8 cellular contexts compared by ENCODE assay signal in genomic region chrX:24465524-24465850, GRCh38. TPM values are rescaled to one million over a fixed set of nuclear protein-coding genes. Genes with fewer than 3 reads are reported as not detected.
DNase-seq lines count a peak whose midpoint lies in the region; ATAC-seq and TF ChIP-seq lines count a peak whose summit lies in the region.

No MANE protein-coding gene starts in this region.

- peaks cover 36% of the 10 kb centered on the region for H3K4me1 ChIP-seq in CD8-positive, alpha-beta T cell (ENCODE audit: insufficient read depth, low read length)
- H3K4me1 ChIP-seq in esophagus muscularis mucosa, result peaks cover 5 to 35% (median 32%) of the 10 kb centered on the region in 4 donors
- H3K4me1 ChIP-seq in rectal smooth muscle tissue (ENCODE audit: control insufficient read depth, insufficient read depth, low read length), result no peaks in the 10 kb centered on the region

- H3K36me3 ChIP-seq in CD8-positive, alpha-beta T cell (ENCODE audit: insufficient read depth, low read length), result no peaks in the 10 kb centered on the region
- H3K36me3 ChIP-seq in SU-DHL-6 (ENCODE audit: low read length) (no peaks in the 10 kb centered on the region), esophagus muscularis mucosa (no peaks in the 10 kb centered on the region), rectal smooth muscle tissue (ENCODE audit: control insufficient read depth, insufficient read depth, low read length) (no peaks in the 10 kb centered on the region)

- CTCF ChIA-PET in CD8-positive, alpha-beta T cell (lab: Charles Lee), result interaction anchor here (1.0 to 3.0 kb wide), 4 partner anchors 14 to 70 kb away, joined by 3 to 14 read pairs (median 3); no protein-coding TSS in a partner anchor

- H3K79me2 ChIP-seq in SU-DHL-6 (ENCODE audit: insufficient read depth, low read length), result no peaks in the 10 kb centered on the region

- H4K20me1 ChIP-seq in SU-DHL-6 (ENCODE audit: low read depth, low read length), result no peaks in the 10 kb centered on the region

- DNase-seq in CD8-positive, alpha-beta T cell, result peak in 4 of 7 experiments; percentile 3 to 49 (median 25)
- DNase-seq in esophagus muscularis mucosa (ENCODE audit: extremely low spot score) (no peak), AG08396 (ENCODE audit: low spot score) (no peak), NCI-H2171 (lab: John Stamatoyannopoulos, UW) (no peak)
- no peak for DNase-seq in stimulated activated CD4-positive, alpha-beta T cell treated with anti-CD3 and anti-CD28 coated beads, Interleukin-12 subunit alpha, Interleukin-12 subunit beta, amount 100 ng/mL, for 4 hours

- peak overlapping the region; percentile 60 for H3K4me3 ChIP-seq in CD8-positive, alpha-beta T cell (ENCODE audit: low read depth, low read length)
- H3K4me3 ChIP-seq in SU-DHL-6 (ENCODE audit: insufficient read depth, low read length, poor library complexity, severe bottlenecking) (peak overlapping the region; percentile 62), esophagus muscularis mucosa (peak overlapping the region; percentile 63 to 77 (median 72)), rectal smooth muscle tissue (ENCODE audit: low read length) (peak overlapping the region; percentile 75)

- peak overlapping the region; percentile 77 for H3K27ac ChIP-seq in CD8-positive, alpha-beta T cell (ENCODE audit: low read depth, low read length)
- H3K27ac ChIP-seq in SU-DHL-6 (ENCODE audit: low read depth, low read length) (no peak overlapping the region; the same call in 1 of the 2 replicates), esophagus muscularis mucosa (replicated peaks in 1 of 4) (peak overlapping the region; percentile 81 to 86 (median 84)), rectal smooth muscle tissue (ENCODE audit: low read depth, low read length) (peak overlapping the region; percentile 79)

- POLR2A ChIA-PET in CD8-positive, alpha-beta T cell (lab: Charles Lee), result interaction anchor here (0.6 to 3.7 kb wide), 5 partner anchors 13 to 83 kb away, joined by 3 to 36 read pairs (median 7); no protein-coding TSS in a partner anchor

- H3K9me3 ChIP-seq in CD8-positive, alpha-beta T cell (ENCODE audit: low read length), result no peaks in the 10 kb centered on the region
- H3K9me3 ChIP-seq in SU-DHL-6 (ENCODE audit: insufficient read depth, low read length) (no peaks in the 10 kb centered on the region), esophagus muscularis mucosa (no peaks in the 10 kb centered on the region)

- TF ChIP-seq CTCF in CD8-positive, alpha-beta T cell (IDR thresholded peaks at IDR 0.05), result no peak
- TF ChIP-seq CTCF in SU-DHL-6 (IDR thresholded peaks at IDR 0.05; ENCODE audit: insufficient read depth, low read length, poor library complexity, severe bottlenecking), result no peak
- no peak for TF ChIP-seq CTCF in esophagus muscularis mucosa (IDR thresholded peaks at IDR 0.05)

- ATAC-seq in CD8-positive, alpha-beta T cell, result peak; percentile 15
- peak; percentile 6 for ATAC-seq in HG02623 (IDR thresholded peaks at IDR 0.05; ENCODE audit: unreplicated experiment)

- H3K27me3 ChIP-seq in CD8-positive, alpha-beta T cell (ENCODE audit: insufficient read depth, low read length), result no peaks in the 10 kb centered on the region
- no peaks in the 10 kb centered on the region for H3K27me3 ChIP-seq in SU-DHL-6 (ENCODE audit: low read length)
- no peaks in the 10 kb centered on the region for H3K27me3 ChIP-seq in esophagus muscularis mucosa
- H3K27me3 ChIP-seq in rectal smooth muscle tissue (ENCODE audit: control insufficient read depth, insufficient read depth, low read length), result no peaks in the 10 kb centered on the region

- H2AFZ ChIP-seq in SU-DHL-6 (ENCODE audit: low read depth, low read length, severe bottlenecking), result peak overlapping the region; percentile 74

- H3K4me1 Mint-ChIP-seq in CD8-positive, alpha-beta T cell (ENCODE audit: low read depth), result peaks cover 44% of the 10 kb centered on the region

- H3K9ac ChIP-seq in SU-DHL-6 (ENCODE audit: low read length) (peak overlapping the region; percentile 74), rectal smooth muscle tissue (ENCODE audit: low read length) (peak overlapping the region; percentile 68)

- peak overlapping the region; percentile 67 for H3K4me2 ChIP-seq in SU-DHL-6 (ENCODE audit: low read depth, low read length, poor library complexity, severe bottlenecking)

- H3K36me3 Mint-ChIP-seq in CD8-positive, alpha-beta T cell, result peaks cover 2% of the 10 kb centered on the region

- peak overlapping the region; percentile 83 for H3K4me3 Mint-ChIP-seq in CD8-positive, alpha-beta T cell

- no peaks in the 10 kb centered on the region for H3K9me2 ChIP-seq in SU-DHL-6 (replicated peaks; ENCODE audit: insufficient read depth, low read length)

- TF ChIP-seq EP300 in esophagus muscularis mucosa (IDR thresholded peaks at IDR 0.05), result no peak

- peak overlapping the region; percentile 93 for H3K27ac Mint-ChIP-seq in CD8-positive, alpha-beta T cell

- no peaks in the 10 kb centered on the region for H3K27me3 Mint-ChIP-seq in CD8-positive, alpha-beta T cell (ENCODE audit: low read depth)

- 33% methylated on average over 7 of the region's 27 CpGs for WGBS in esophagus muscularis mucosa

- H3K9me3 Mint-ChIP-seq in CD8-positive, alpha-beta T cell, result no peaks in the 10 kb centered on the region

- 0 out of 2 replicates have a peak, but pooled peaks cover 7% of the 10 kb centered on the region for H3F3A ChIP-seq in SU-DHL-6 (ENCODE audit: insufficient read depth)

- intact Hi-C loops in CD8-positive, alpha-beta T cell (cut with DNase I, micrococcal nuclease), result loop anchor here (1.0 to 10.0 kb wide), 6 partner anchors 14 to 681 kb away; partner anchors contain the start of genes APOO (in 2 of the 2), CXorf58 (in 2 of the 2), EIF2S3 (in 1 of the 2) and SAT1 (in 1 of the 2)
- intact Hi-C loops in esophagus muscularis mucosa (cut with DNase I), result no loop called here

- no peak for TF ChIP-seq POLR2A in esophagus muscularis mucosa (IDR thresholded peaks at IDR 0.05; ENCODE audit: low read depth)

RNA-seq across cellular contexts. Expression of gene PDK3, which starts 0.4 kb away (rescaled TPM):
- 10 to 100 TPM; 13.3 to 16.8 TPM for total RNA-seq in CD8-positive, alpha-beta T cell
- 10 to 100 TPM; 38.4 to 63.4 (median 53.4) TPM for total RNA-seq in esophagus muscularis mucosa

Comparison
In these comparisons a context has a peak if more than half of its experiments do, and no peak if none do; other contexts are left out.
1. DNase-seq: peak in CD8-positive, alpha-beta T cell (4 of 7); none in esophagus muscularis mucosa (single experiment), AG08396 (single experiment), stimulated activated CD4-positive, alpha-beta T cell treated with anti-CD3 and anti-CD28 coated beads, Interleukin-12 subunit alpha, Interleukin-12 subunit beta, amount 100 ng/mL, for 4 hours (single experiment) and NCI-H2171 (single experiment).
2. Peak in every context shown above with its lines, with median percentiles within 50 percentile points of each other: H3K4me3 ChIP-seq.